Comparison of ENCODE assay signal across 8 cellular contexts in genomic region chr17:28599311-28600184, GRCh38. TPM values are rescaled to one million over a fixed set of nuclear protein-coding genes. Genes with fewer than 3 reads are reported as not detected.
DNase-seq lines count a peak whose midpoint lies in the region; ATAC-seq and TF ChIP-seq lines count a peak whose summit lies in the region.

No MANE protein-coding gene starts in this region.

- peak; percentile 50 for DNase-seq in Calu3
- peak; percentile 70 for DNase-seq in HS-5 (ENCODE audit: low read depth)
- DNase-seq in OCI-LY7 (ENCODE audit: low spot score) = peak; percentile 55
- DNase-seq in activated T-helper 1 cell treated with Interleukin-2 at 50 U/mL for 16 hours (ENCODE audit: low read depth) = peak; percentile 32
- DNase-seq in fibroblast of peridontal ligament (ENCODE audit: extremely low read depth) = peak; percentile 83
- DNase-seq in neural crest cell (ENCODE audit: low read depth, low spot score) = no peak

- H3K4me3 Mint-ChIP-seq in Calu3 (ENCODE audit: low read depth, unreplicated experiment) = peak overlapping the region; percentile 91
- peak overlapping the region; percentile 94 for H3K4me3 Mint-ChIP-seq in neural crest cell

- ATAC-seq in GM21367 (IDR thresholded peaks at IDR 0.05; ENCODE audit: unreplicated experiment) = peak; percentile 36

- H3K9me2 ChIP-seq in OCI-LY7 (ENCODE audit: insufficient read depth, low read length) = no peaks in the 10 kb centered on the region

- BruUV-seq in Calu3 (replicated peaks; lab: Mats Ljungman, UMichigan) = TSS peak; percentile 85
- TSS peak; percentile 91 for BruUV-seq in OCI-LY7 (replicated peaks; lab: Mats Ljungman, UMichigan)

- peaks cover 17% of the 10 kb centered on the region for H3K4me1 Mint-ChIP-seq in Calu3 (ENCODE audit: low read depth, unreplicated experiment)
- peaks cover 30% of the 10 kb centered on the region for H3K4me1 Mint-ChIP-seq in neural crest cell

- CTCF ChIA-PET in Calu3 (lab: Charles Lee) = interaction anchor here (0.5 to 0.9 kb wide), 2 partner anchors 45 to 170 kb away, joined by 3 read pairs; partner anchors contain the start of gene BLTP2
- CTCF ChIA-PET in OCI-LY7 (lab: Charles Lee; ENCODE audit: unreplicated experiment) = no interaction called here

- H3K79me2 ChIP-seq in OCI-LY7 (ENCODE audit: insufficient read depth, low read depth, low read length) = peaks cover 30% of the 10 kb centered on the region

- H3K4me3 ChIP-seq in OCI-LY7 (ENCODE audit: low read depth, low read length, poor library complexity, severe bottlenecking) = peak overlapping the region; percentile 82
- peak overlapping the region; percentile 90 to 93 for H3K4me3 ChIP-seq in stomach smooth muscle (ENCODE audit: low read length in 2 of 2)

- peaks cover 44% of the 10 kb centered on the region for H3K36me3 Mint-ChIP-seq in Calu3 (ENCODE audit: insufficient read depth, unreplicated experiment)
- peaks cover 8% of the 10 kb centered on the region for H3K36me3 Mint-ChIP-seq in neural crest cell (ENCODE audit: low read depth)

- H3K27me3 Mint-ChIP-seq in Calu3 (ENCODE audit: unreplicated experiment) (no peaks in the 10 kb centered on the region), neural crest cell (ENCODE audit: low read depth) (no peaks in the 10 kb centered on the region)

- H3K27ac Mint-ChIP-seq in Calu3 (ENCODE audit: unreplicated experiment) (peak overlapping the region; percentile 92), neural crest cell (ENCODE audit: unreplicated experiment) (no peak overlapping the region)

- H3K4me1 ChIP-seq in OCI-LY7 (ENCODE audit: insufficient read depth, low read length, poor library complexity, severe bottlenecking) (peaks cover 23% of the 10 kb centered on the region), stomach smooth muscle (ENCODE audit: control insufficient read depth, insufficient read depth, low read length) (peaks cover 19% of the 10 kb centered on the region)

- peak overlapping the region; percentile 94 to 95 for H3K9ac ChIP-seq in stomach smooth muscle (ENCODE audit: low read length in 2 of 2)

- no peaks in the 10 kb centered on the region for H3K9me3 Mint-ChIP-seq in Calu3 (ENCODE audit: low read depth, unreplicated experiment)
- no peaks in the 10 kb centered on the region for H3K9me3 Mint-ChIP-seq in neural crest cell

- H3K27ac ChIP-seq in OCI-LY7 (ENCODE audit: low read depth, low read length, poor library complexity, severe bottlenecking) (peak overlapping the region; percentile 73), stomach smooth muscle (ENCODE audit: low read length) (peak overlapping the region; percentile 91)

- peaks cover 38% of the 10 kb centered on the region for H3K36me3 ChIP-seq in OCI-LY7 (ENCODE audit: insufficient read depth, low read length)
- H3K36me3 ChIP-seq in stomach smooth muscle (ENCODE audit: control insufficient read depth in 2 of 2, insufficient read depth in 2 of 2, low read length in 2 of 2) = no peaks in the 10 kb centered on the region

- H3K9me3 ChIP-seq in OCI-LY7 (ENCODE audit: low read length) (no peaks in the 10 kb centered on the region), stomach smooth muscle (ENCODE audit: control insufficient read depth in 2 of 2, low read length in 2 of 2) (no peaks in the 10 kb centered on the region)

- H4K20me1 ChIP-seq in OCI-LY7 (ENCODE audit: insufficient read depth, low read length) = no peaks in the 10 kb centered on the region

- H3K4me2 ChIP-seq in OCI-LY7 (ENCODE audit: low read length) = peak overlapping the region; percentile 93

- peak overlapping the region; percentile 66 for H2AFZ ChIP-seq in OCI-LY7 (ENCODE audit: low read length)

- intact Hi-C loops in Calu3 (cut with micrococcal nuclease; ENCODE audit: unreplicated experiment) (no loop called here), OCI-LY7 (cut with micrococcal nuclease; ENCODE audit: unreplicated experiment) (loop anchor here (2.0 kb wide), 1 partner anchor 29 kb away; the partner anchor contains the start of gene PIGS)

- POLR2A ChIA-PET in OCI-LY7 (lab: Charles Lee) = interaction anchor here (0.5 to 1.9 kb wide), 5 partner anchors 11 to 243 kb away, joined by 3 to 10 read pairs (median 3); partner anchors contain the start of genes ALDOC, FAM222B and PIGS

- no peak for TF ChIP-seq CTCF in Calu3 (IDR thresholded peaks at IDR 0.05; ENCODE audit: unreplicated experiment)
- TF ChIP-seq CTCF in OCI-LY7 (conservative IDR thresholded peaks at IDR 0.05; ENCODE audit: low read length) = no peak
- TF ChIP-seq CTCF in neural crest cell (conservative IDR thresholded peaks at IDR 0.05) = no peak

- H3K27me3 ChIP-seq in stomach smooth muscle (ENCODE audit: control insufficient read depth in 1 of 2, insufficient read depth in 2 of 2, low read length in 2 of 2) = no peaks in the 10 kb centered on the region

RNA-seq across cellular contexts. Expression of gene SPAG5, which starts 0.7 kb away (rescaled TPM):
- total RNA-seq in Calu3 (2022) (69.3 and 82.1 TPM in 2 replicates), OCI-LY7 (2022) (152 and 156 TPM in 2 replicates), neural crest cell (147 and 151 TPM in 2 replicates)
- 161 and 163 TPM in 2 replicates for total RNA-seq in OCI-LY7 (2014; rRNA removed; shearing (Covaris generic))

RNA-seq across cellular contexts. Expression of gene RSKR, which starts 14.4 kb away (rescaled TPM):
- 35.1 and 42.1 TPM in 2 replicates for total RNA-seq in Calu3 (2022)
- 24.7 and 30.4 TPM in 2 replicates for total RNA-seq in OCI-LY7 (2014; rRNA removed; shearing (Covaris generic))
- 59.6 and 66.2 TPM in 2 replicates for total RNA-seq in OCI-LY7 (2022)
- total RNA-seq in neural crest cell = 31.0 and 34.2 TPM in 2 replicates

RNA-seq across cellular contexts. Expression of gene ALDOC, which starts 22.9 kb away (rescaled TPM):
- total RNA-seq in Calu3 (2022) (2.6 and 2.8 TPM in 2 replicates), OCI-LY7 (2022) (25.7 and 46.2 TPM in 2 replicates), neural crest cell (16.1 and 22.2 TPM in 2 replicates)
- 62.4 and 70.7 TPM in 2 replicates for total RNA-seq in OCI-LY7 (2014; rRNA removed; shearing (Covaris generic))

RNA-seq across cellular contexts. Expression of gene PIGS, which starts 28.2 kb away (rescaled TPM):
- total RNA-seq in Calu3 (2022) (50.9 and 59.2 TPM in 2 replicates), OCI-LY7 (2022) (34.0 and 34.5 TPM in 2 replicates), neural crest cell (63.5 and 71.1 TPM in 2 replicates)
- total RNA-seq in OCI-LY7 (2014; rRNA removed; shearing (Covaris generic)) = 13.9 and 23.7 TPM in 2 replicates

RNA-seq across cellular contexts. Expression of gene BLTP2, which starts 45.4 kb away (rescaled TPM):
- total RNA-seq in Calu3 (2022) (158 and 160 TPM in 2 replicates), OCI-LY7 (2022) (177 and 185 TPM in 2 replicates), neural crest cell (175 and 191 TPM in 2 replicates)
- total RNA-seq in OCI-LY7 (2014; rRNA removed; shearing (Covaris generic)) = 147 and 151 TPM in 2 replicates
